1 cellular context compared by ENCODE assay signal in genomic region chr1:22248746-22249145, GRCh38.
TF ChIP-seq lines count a peak whose summit lies in the region.

No MANE protein-coding gene starts in this region.

TF ChIP-seq in H1, 55 proteins besides CTCF, POLR2A, EP300 and RAD21 (continued from another document):
- no peak for TF ChIP-seq SAP30 (IDR thresholded peaks at IDR 0.05; ENCODE audit: insufficient read depth, insufficient replicate concordance, low read length)
